ENCODE assay signal across 1 cellular context in the genomic region with DNA sequence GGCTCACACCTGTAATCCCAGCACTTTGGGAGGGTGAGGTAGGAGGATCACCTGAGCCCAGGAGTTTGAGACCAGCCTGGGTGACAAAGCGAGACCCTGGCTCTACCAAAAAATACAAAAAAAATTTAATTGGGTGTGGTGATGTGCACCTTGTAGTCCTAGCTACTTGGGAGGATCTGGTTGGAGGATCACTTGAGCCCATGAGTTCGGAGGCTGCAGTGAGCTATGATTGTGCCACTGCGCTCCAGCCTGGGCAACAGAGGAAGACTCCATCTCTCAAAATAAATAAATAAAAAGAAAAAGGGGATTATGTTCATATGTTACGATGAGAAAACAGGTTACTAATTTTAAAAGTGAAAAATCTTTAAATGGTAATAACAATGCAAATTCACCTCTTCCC.
TF ChIP-seq lines count a peak whose summit lies in the region.

No MANE protein-coding gene starts in this region.

TF ChIP-seq in liver, 16 proteins besides CTCF, POLR2A, EP300 and RAD21 (continued from another document):
- TF ChIP-seq, protein P1, sequence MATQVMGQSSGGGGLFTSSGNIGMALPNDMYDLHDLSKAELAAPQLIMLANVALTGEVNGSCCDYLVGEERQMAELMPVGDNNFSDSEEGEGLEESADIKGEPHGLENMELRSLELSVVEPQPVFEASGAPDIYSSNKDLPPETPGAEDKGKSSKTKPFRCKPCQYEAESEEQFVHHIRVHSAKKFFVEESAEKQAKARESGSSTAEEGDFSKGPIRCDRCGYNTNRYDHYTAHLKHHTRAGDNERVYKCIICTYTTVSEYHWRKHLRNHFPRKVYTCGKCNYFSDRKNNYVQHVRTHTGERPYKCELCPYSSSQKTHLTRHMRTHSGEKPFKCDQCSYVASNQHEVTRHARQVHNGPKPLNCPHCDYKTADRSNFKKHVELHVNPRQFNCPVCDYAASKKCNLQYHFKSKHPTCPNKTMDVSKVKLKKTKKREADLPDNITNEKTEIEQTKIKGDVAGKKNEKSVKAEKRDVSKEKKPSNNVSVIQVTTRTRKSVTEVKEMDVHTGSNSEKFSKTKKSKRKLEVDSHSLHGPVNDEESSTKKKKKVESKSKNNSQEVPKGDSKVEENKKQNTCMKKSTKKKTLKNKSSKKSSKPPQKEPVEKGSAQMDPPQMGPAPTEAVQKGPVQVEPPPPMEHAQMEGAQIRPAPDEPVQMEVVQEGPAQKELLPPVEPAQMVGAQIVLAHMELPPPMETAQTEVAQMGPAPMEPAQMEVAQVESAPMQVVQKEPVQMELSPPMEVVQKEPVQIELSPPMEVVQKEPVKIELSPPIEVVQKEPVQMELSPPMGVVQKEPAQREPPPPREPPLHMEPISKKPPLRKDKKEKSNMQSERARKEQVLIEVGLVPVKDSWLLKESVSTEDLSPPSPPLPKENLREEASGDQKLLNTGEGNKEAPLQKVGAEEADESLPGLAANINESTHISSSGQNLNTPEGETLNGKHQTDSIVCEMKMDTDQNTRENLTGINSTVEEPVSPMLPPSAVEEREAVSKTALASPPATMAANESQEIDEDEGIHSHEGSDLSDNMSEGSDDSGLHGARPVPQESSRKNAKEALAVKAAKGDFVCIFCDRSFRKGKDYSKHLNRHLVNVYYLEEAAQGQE (IDR thresholded peaks at IDR 0.05) = no peak
TF ChIP-seq in liver: peak in this region for 0.
